8 cellular contexts compared by ENCODE assay signal in genomic region chr4:102321260-102321991, GRCh38. TPM values are rescaled to one million over a fixed set of nuclear protein-coding genes. Genes with fewer than 3 reads are reported as not detected.
DNase-seq lines count a peak whose midpoint lies in the region; ATAC-seq lines count a peak whose summit lies in the region.
"Had no signal": no experiment of that assay in that cellular context is flagged by ENCODE, and none has a peak within 500 bp of the region (broad histone marks: within the 10 kb centered on the region; RNA-seq: fewer than 3 reads in every experiment).

No MANE protein-coding gene starts in this region.

- no CpG with 5 or more reads among the region's 11 CpGs for WGBS in trophoblast cell (ENCODE audit: extremely low coverage, insufficient coverage, insufficient read length)

- H3K27ac ChIP-seq in trophoblast cell (ENCODE audit: low read depth, low read length): peak overlapping the region; percentile 34
- H3K27ac ChIP-seq: stomach had no signal

- no peak overlapping the region for H4K91ac ChIP-seq in trophoblast cell (ENCODE audit: low read depth, low read length)

- H3K4me2 ChIP-seq in trophoblast cell (ENCODE audit: low read length): peak overlapping the region; percentile 21

- no peak overlapping the region for H2AFZ ChIP-seq in trophoblast cell (ENCODE audit: insufficient read depth, low read length, poor library complexity)

- peak overlapping the region; percentile 47 for H4K8ac ChIP-seq in trophoblast cell (ENCODE audit: low read depth, low read length)

- no peak overlapping the region for H3K4me3 ChIP-seq in trophoblast cell (ENCODE audit: low read depth, low read length)
- H3K4me3 ChIP-seq: stomach had no signal

- no peak overlapping the region for H4K12ac ChIP-seq in trophoblast cell (ENCODE audit: low read depth, low read length)

- peaks cover 2% of the 10 kb centered on the region for H3K79me2 ChIP-seq in trophoblast cell (ENCODE audit: control insufficient read depth, insufficient read depth, low read length, poor library complexity)

- H3K23ac ChIP-seq in trophoblast cell (ENCODE audit: low read length): no peak overlapping the region

- no peaks in the 10 kb centered on the region for H3K36me3 ChIP-seq in trophoblast cell (ENCODE audit: control insufficient read depth in 1 of 2, insufficient read depth in 2 of 2, low read length in 2 of 2)
- H3K36me3 ChIP-seq: stomach had no signal

- H3K27me3 ChIP-seq in trophoblast cell (ENCODE audit: insufficient read depth, low read length): no peaks in the 10 kb centered on the region
- H3K27me3 ChIP-seq: stomach had no signal

- H3K14ac ChIP-seq in trophoblast cell (ENCODE audit: low read length): no peak overlapping the region

- no peak overlapping the region for H3K4ac ChIP-seq in trophoblast cell (ENCODE audit: low read depth, low read length)

- no peak overlapping the region for H3K9ac ChIP-seq in trophoblast cell (ENCODE audit: low read length)

- ATAC-seq in GM18907 (IDR thresholded peaks at IDR 0.05; ENCODE audit: unreplicated experiment): peak; percentile 95
- ATAC-seq in GM21825 (IDR thresholded peaks at IDR 0.05; ENCODE audit: unreplicated experiment): peak; percentile 97
- ATAC-seq in HG03439 (IDR thresholded peaks at IDR 0.05; ENCODE audit: unreplicated experiment): peak; percentile 52

- H3K18ac ChIP-seq in trophoblast cell (ENCODE audit: low read length): no peak overlapping the region

- no peak overlapping the region for H2BK120ac ChIP-seq in trophoblast cell (ENCODE audit: insufficient read depth, low read length, poor library complexity)

- H2BK12ac ChIP-seq in trophoblast cell (ENCODE audit: low read length): no peak overlapping the region

- no peaks in the 10 kb centered on the region for H3K79me1 ChIP-seq in trophoblast cell (ENCODE audit: low read length)

- H2AK5ac ChIP-seq in trophoblast cell (ENCODE audit: low read length): no peak overlapping the region

- no peaks in the 10 kb centered on the region for H3K9me3 ChIP-seq in trophoblast cell (ENCODE audit: insufficient read depth, low read depth, low read length)
- H3K9me3 ChIP-seq: stomach had no signal

- H3K4me1 ChIP-seq in trophoblast cell (ENCODE audit: control insufficient read depth in 1 of 2, insufficient read depth in 2 of 2, low read length in 2 of 2): peaks cover 7 to 18% of the 10 kb centered on the region in 2 experiments

- H2BK5ac ChIP-seq in trophoblast cell (ENCODE audit: low read depth, low read length, poor library complexity): no peak overlapping the region

- DNase-seq in trophoblast cell: no peak
- DNase-seq in foreskin melanocyte: no peak
- DNase-seq in DMS79 (lab: John Stamatoyannopoulos, UW): no peak
- DNase-seq in H4 (ENCODE audit: low spot score): no peak
- DNase-seq: stomach had no signal

RNA-seq across cellular contexts. Expression of gene SLC39A8, which starts 23.9 kb away (rescaled TPM):
- 32.6 and 35.3 TPM in 2 replicates for polyA plus RNA-seq in trophoblast cell (2013)
- total RNA-seq in H4 (2014; rRNA removed; shearing (Covaris generic)): 28.8 and 38.9 TPM in 2 replicates
